In genomic region chr16:71746442-71747046, GRCh38 we compare ENCODE assay signal across 8 cellular contexts. TPM values are rescaled to one million over a fixed set of nuclear protein-coding genes. Genes with fewer than 3 reads are reported as not detected.
DNase-seq lines count a peak whose midpoint lies in the region; TF ChIP-seq lines count a peak whose summit lies in the region.

No MANE protein-coding gene starts in this region.

- no peak overlapping the region for H3K27ac ChIP-seq in fibroblast of lung (ENCODE audit: insufficient read depth, low read length)
- H3K27ac ChIP-seq in prostate gland: no peak overlapping the region

- no peak for TF ChIP-seq POLR2A in prostate gland (IDR thresholded peaks at IDR 0.05)

- peak; percentile 66 to 78 for TF ChIP-seq CTCF in fibroblast of lung (conservative IDR thresholded peaks at IDR 0.05 in 1 of 2, IDR thresholded peaks at IDR 0.05 in 1 of 2; ENCODE audit: low read depth in 1 of 2, low read length in 2 of 2)
- TF ChIP-seq CTCF in prostate gland (IDR thresholded peaks at IDR 0.05): peak in 3 of 4 experiments; percentile 35 to 67 (median 54)

- H3K27me3 ChIP-seq in fibroblast of lung (ENCODE audit: control insufficient read depth, insufficient read depth, low read length) (no peaks in the 10 kb centered on the region), prostate gland (replicated peaks; ENCODE audit: insufficient read depth) (no peaks in the 10 kb centered on the region)

- H3K4me3 ChIP-seq in fibroblast of lung (replicated peaks in 1 of 4; ENCODE audit: control extremely low read depth in 1 of 4, insufficient read depth in 1 of 4, low read depth in 3 of 4, low read length in 4 of 4) (no peak overlapping the region), prostate gland (no peak overlapping the region)

- H3K36me3 ChIP-seq in fibroblast of lung (ENCODE audit: control insufficient read depth, insufficient read depth, low read length) (peaks cover 10% of the 10 kb centered on the region), prostate gland (peaks cover 0 to 11% of the 10 kb centered on the region in 2 donors)

- H3K79me2 ChIP-seq in fibroblast of lung (ENCODE audit: control insufficient read depth, insufficient read depth, low read length): no peaks in the 10 kb centered on the region

- H3K4me1 ChIP-seq in fibroblast of lung (ENCODE audit: control insufficient read depth, extremely low read depth, insufficient read depth, low read length) (no peaks in the 10 kb centered on the region), prostate gland (replicated peaks) (no peaks in the 10 kb centered on the region)

- WGBS in prostate gland: 51% methylated on average over 7 of the region's 7 CpGs

- no peak overlapping the region for H2AFZ ChIP-seq in fibroblast of lung (ENCODE audit: low read length)

- H4K20me1 ChIP-seq in fibroblast of lung (ENCODE audit: control insufficient read depth, extremely low read depth, insufficient read depth, low read length): no peaks in the 10 kb centered on the region

- intact Hi-C loops in prostate gland (cut with DNase I): no loop called here

- H3K9me3 ChIP-seq in fibroblast of lung (ENCODE audit: control insufficient read depth, insufficient read depth, low read depth, low read length) (no peaks in the 10 kb centered on the region), prostate gland (no peaks in the 10 kb centered on the region)

- H3K9ac ChIP-seq in fibroblast of lung (ENCODE audit: insufficient read depth, low read length): no peak overlapping the region

- no peak overlapping the region for H3K4me2 ChIP-seq in fibroblast of lung (ENCODE audit: extremely low read depth, insufficient read depth, low read length)

- peak; percentile 42 for DNase-seq in SIG-M5 treated with dmso at 0.1 percent for 504 hours (lab: John Stamatoyannopoulos, UW; ENCODE audit: unreplicated experiment)
- DNase-seq in SIG-M5 (lab: John Stamatoyannopoulos, UW): no peak
- DNase-seq in HT1080 (ENCODE audit: low read depth): peak; percentile 27
- DNase-seq in T follicular helper cell (ENCODE audit: low read depth): peak; percentile 4
- peak; percentile 30 to 62 for DNase-seq in fibroblast of lung (ENCODE audit: low read depth in 2 of 2)
- no peak for DNase-seq in prostate gland (ENCODE audit: low spot score)
- DNase-seq in amniotic stem cell (lab: John Stamatoyannopoulos, UW): no peak
- no peak for DNase-seq in stimulated activated CD4-positive, alpha-beta T cell treated with anti-CD3 and anti-CD28 coated beads, Interleukin-2, amount 100 ng/mL, for 48 hours

RNA-seq across cellular contexts. Expression of gene PHLPP2, which starts 22.0 kb away (rescaled TPM):
- 3.9 and 5.2 TPM in 2 replicates for total RNA-seq in HT1080 (2014; rRNA removed; shearing (Covaris generic))
- 2.9 and 3.6 TPM in 2 replicates for polyA plus RNA-seq in HT1080 (2015; cell fraction: cytosol; rRNA removed)
- polyA plus RNA-seq in HT1080 (2015; cell fraction: nucleus; rRNA removed): 5.1 and 5.2 TPM in 2 replicates
- total RNA-seq in fibroblast of lung (6.9 and 9.7 TPM in 2 replicates), prostate gland (10 to 100 TPM in 1 of 2 donors, 1 to 10 TPM in 1; 5.0 to 21.2 TPM)
- 12.4 and 13.2 TPM in 2 replicates for polyA plus RNA-seq in fibroblast of lung
- 6.3 and 6.6 TPM in 2 replicates for polyA plus RNA-seq in fibroblast of lung (2012)
- 18.2 and 26.9 TPM in 2 replicates for polyA minus RNA-seq in fibroblast of lung (ENCODE audit: low replicate concordance)

Comparison
In these comparisons a context has a peak if more than half of its experiments do, and no peak if none do; other contexts are left out.
1. DNase-seq: peak in SIG-M5 treated with dmso at 0.1 percent for 504 hours (single experiment), HT1080 (single experiment), T follicular helper cell (single experiment) and fibroblast of lung (2 of 2); none in SIG-M5 (single experiment), prostate gland (single experiment), amniotic stem cell (single experiment) and stimulated activated CD4-positive, alpha-beta T cell treated with anti-CD3 and anti-CD28 coated beads, Interleukin-2, amount 100 ng/mL, for 48 hours (0 of 2).